10 cellular contexts compared by ENCODE assay signal in the genomic region with DNA sequence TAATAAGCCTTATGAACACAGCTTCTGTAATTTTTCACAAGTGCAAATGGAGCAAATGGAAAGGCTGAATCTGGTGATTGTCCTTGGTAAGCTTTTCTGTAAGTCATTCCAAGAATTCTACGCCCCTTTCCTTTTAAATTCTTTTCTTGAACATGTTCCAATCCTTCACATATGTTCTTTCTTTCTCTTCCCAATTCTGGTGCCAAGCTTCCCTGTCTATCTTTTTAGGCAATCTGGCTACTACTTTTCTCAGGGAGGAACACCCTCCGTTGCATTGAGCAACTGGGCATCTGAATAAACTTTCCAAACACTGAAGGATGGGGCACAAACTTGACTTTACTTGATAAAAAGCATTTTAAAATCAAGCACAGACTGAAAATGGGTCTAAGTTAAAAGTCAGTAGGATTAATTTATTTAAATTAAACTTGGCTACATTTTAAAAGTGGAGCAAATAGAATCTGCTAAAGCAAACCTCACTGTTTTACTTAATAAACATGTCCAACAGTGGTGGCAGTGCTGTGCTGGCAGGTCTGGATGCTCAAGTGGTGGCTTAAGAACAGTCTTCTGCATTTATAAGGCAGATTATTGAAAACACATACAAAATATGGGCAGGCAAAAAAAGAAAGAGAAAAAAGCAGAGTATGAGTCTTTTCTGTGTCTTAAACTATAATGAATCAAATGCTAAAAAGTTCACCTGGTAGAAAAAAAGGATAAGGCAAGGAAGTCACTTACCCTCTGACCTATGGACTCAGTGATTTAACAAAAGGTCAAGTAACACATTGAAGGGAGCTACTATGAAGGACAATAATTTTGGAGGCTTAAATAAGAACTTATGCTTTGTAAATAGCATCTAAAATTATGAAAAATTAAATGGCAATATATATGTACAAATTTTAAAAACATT. TPM values are rescaled to one million over a fixed set of nuclear protein-coding genes. Genes with fewer than 3 reads are reported as not detected.
A peak's percentile ranks its signal among the peaks of the same experiment; 100 is the strongest.
DNase-seq lines count a peak whose midpoint lies in the region; ATAC-seq, FAIRE-seq and TF ChIP-seq lines count a peak whose summit lies in the region.
"Had no signal": no experiment of that assay in that cellular context is flagged by ENCODE, and none has a peak within 500 bp of the region (broad histone marks: within the 10 kb centered on the region; RNA-seq: fewer than 3 reads in every experiment).

No MANE protein-coding gene starts in this region.

- no peak for TF ChIP-seq POLR2A in endothelial cell of umbilical vein (IDR thresholded peaks at IDR 0.05; ENCODE audit: low read depth, low read length)

- DNase-seq in EL (peak; percentile 41), PC-3 (no peak), endothelial cell of umbilical vein (ENCODE audit: low read depth, low spot score) (peak; percentile 65), progenitor cell of endocrine pancreas (ENCODE audit: low spot score, unreplicated experiment) (no peak), CD14-positive monocyte (ENCODE audit: low spot score) (no peak)
- no peak for DNase-seq in natural killer cell treated with Interleukin-12 subunit alpha and Interleukin-12 subunit beta and Interleukin-15 and Interleukin-18, amount 100 ng/mL, for 72 hours (ENCODE audit: low spot score)
- DNase-seq: activated CD4-positive, alpha-beta T cell treated with anti-CD3 and anti-CD28 coated beads, Interleukin-2, amount 50 U/mL, for 48 hours; NCI-H2081 treated with DMSO at 0.1 percent for 48 hours had no signal

- H3K27me3 Mint-ChIP-seq in progenitor cell of endocrine pancreas (no peaks in the 10 kb centered on the region), CD14-positive monocyte (ENCODE audit: low read depth in 3 of 3) (peaks cover 4 to 19% (median 9%) of the 10 kb centered on the region in 3 donors)
- no peaks in the 10 kb centered on the region for H3K27me3 Mint-ChIP-seq in stimulated activated memory B cell treated with anti-CD40 and anti-IgM and Interleukin-4, amounts not matched to agents 10 μg/mL and 1 μg/mL and 100 μg/mL, for 72 hours
- no peaks in the 10 kb centered on the region for H3K27me3 Mint-ChIP-seq in natural killer cell treated with Interleukin-12 subunit alpha and Interleukin-12 subunit beta and Interleukin-15 and Interleukin-18, amount 100 ng/mL, for 72 hours

- H3K27me3 ChIP-seq in PC-3 (ENCODE audit: low read length) (no peaks in the 10 kb centered on the region), endothelial cell of umbilical vein (ENCODE audit: control insufficient read depth in 2 of 2, insufficient read depth in 2 of 2, low read length in 2 of 2) (no peaks in the 10 kb centered on the region)

- H3K9me3 ChIP-seq in PC-3 (ENCODE audit: low read length) = no peaks in the 10 kb centered on the region
- H3K9me3 ChIP-seq in endothelial cell of umbilical vein (replicated peaks; ENCODE audit: control insufficient read depth, insufficient read depth, low read length) = no peaks in the 10 kb centered on the region

- H3K4me1 ChIP-seq in PC-3 (ENCODE audit: insufficient read depth, low read length) (peaks cover 41% of the 10 kb centered on the region), endothelial cell of umbilical vein (ENCODE audit: control insufficient read depth, extremely low read depth, insufficient read depth, low read length) (peaks cover 17% of the 10 kb centered on the region)

- dilution Hi-C loops in endothelial cell of umbilical vein (cut with MboI; ENCODE audit: extremely low pct_ligation_motif_present, low sequenced_read_pairs) = loop anchor here (25.0 kb wide), 1 partner anchor 381 kb away; no protein-coding TSS in a partner anchor

- H2AFZ ChIP-seq in PC-3 (ENCODE audit: low read length) (no peak overlapping the region), endothelial cell of umbilical vein (ENCODE audit: low read depth, low read length) (no peak overlapping the region)

- H3K36me3 ChIP-seq in PC-3 (ENCODE audit: low read depth, low read length) (peaks cover 22% of the 10 kb centered on the region), endothelial cell of umbilical vein (ENCODE audit: control insufficient read depth in 2 of 2, extremely low read depth in 1 of 2, insufficient read depth in 2 of 2, low read length in 2 of 2) (no peaks in the 10 kb centered on the region)

- TF ChIP-seq CTCF in PC-3 (conservative IDR thresholded peaks at IDR 0.05; ENCODE audit: low read depth, low read length) (no peak), endothelial cell of umbilical vein (IDR thresholded peaks at IDR 0.05; ENCODE audit: extremely low read depth in 1 of 2, insufficient read depth in 1 of 2, low read depth in 1 of 2, low read length in 2 of 2) (no peak), progenitor cell of endocrine pancreas (IDR thresholded peaks at IDR 0.05; ENCODE audit: unreplicated experiment) (no peak), CD14-positive monocyte (IDR thresholded peaks at IDR 0.05) (no peak)

- no peak for FAIRE-seq in endothelial cell of umbilical vein (lab: Jason Lieb, UNC)

- POLR2A ChIA-PET in PC-3 (lab: Charles Lee; ENCODE audit: unreplicated experiment) = no interaction called here
- POLR2A ChIA-PET in endothelial cell of umbilical vein (lab: Charles Lee) = no interaction called here

- H3K4me3 ChIP-seq in PC-3 (ENCODE audit: low read length) = peak overlapping the region; percentile 99; the same call in 1 of the 2 replicates
- no peak overlapping the region for H3K4me3 ChIP-seq in endothelial cell of umbilical vein (replicated peaks in 1 of 3; ENCODE audit: insufficient read depth in 1 of 3, low read depth in 1 of 3, low read length in 3 of 3)

- H3K9ac ChIP-seq in PC-3 (ENCODE audit: low read length) = no peak overlapping the region
- H3K9ac ChIP-seq in endothelial cell of umbilical vein (replicated peaks; ENCODE audit: extremely low read depth, insufficient read depth, low read length) = no peak overlapping the region

- H3K79me2 ChIP-seq in PC-3 (ENCODE audit: low read length) = peaks cover 98% of the 10 kb centered on the region
- peaks cover 81% of the 10 kb centered on the region for H3K79me2 ChIP-seq in endothelial cell of umbilical vein (ENCODE audit: control insufficient read depth, insufficient read depth, low read length)

- intact Hi-C loops in PC-3 (cut with micrococcal nuclease) (no loop called here), endothelial cell of umbilical vein (cut with micrococcal nuclease) (no loop called here), CD14-positive monocyte (cut with micrococcal nuclease) (loop anchor here in 1 of 2 donors (5.0 kb wide), 1 partner anchor 34 kb away; no protein-coding TSS in a partner anchor)

- H3K27ac Mint-ChIP-seq in progenitor cell of endocrine pancreas (peak overlapping the region; percentile 69), CD14-positive monocyte (peak overlapping the region in 3 of 7 donors; percentile 1 to 37 (median 34))
- H3K27ac Mint-ChIP-seq in stimulated activated memory B cell treated with anti-CD40 and anti-IgM and Interleukin-4, amounts not matched to agents 10 μg/mL and 1 μg/mL and 100 μg/mL, for 72 hours = no peak overlapping the region
- no peak overlapping the region for H3K27ac Mint-ChIP-seq in natural killer cell treated with Interleukin-12 subunit alpha and Interleukin-12 subunit beta and Interleukin-15 and Interleukin-18, amount 100 ng/mL, for 72 hours

- peak overlapping the region; percentile 97 for H3K4me2 ChIP-seq in PC-3 (ENCODE audit: low read length)
- H3K4me2 ChIP-seq in endothelial cell of umbilical vein (ENCODE audit: insufficient read depth, low read length) = no peak overlapping the region

- ATAC-seq in PC-3 (no peak), GM19463 (IDR thresholded peaks at IDR 0.05; ENCODE audit: unreplicated experiment) (no peak)
- no peak for ATAC-seq in stimulated activated memory B cell treated with anti-CD40 and anti-IgM and Interleukin-4, amounts not matched to agents 10 μg/mL and 1 μg/mL and 100 μg/mL, for 72 hours
- ATAC-seq in natural killer cell treated with Interleukin-12 subunit alpha and Interleukin-12 subunit beta and Interleukin-15 and Interleukin-18, amount 100 ng/mL, for 72 hours = no peak

- H3K4me3 Mint-ChIP-seq in progenitor cell of endocrine pancreas (ENCODE audit: low read depth) (peak overlapping the region; percentile 30), CD14-positive monocyte (peak overlapping the region in 1 of 2 donors; percentile 64)
- no peak overlapping the region for H3K4me3 Mint-ChIP-seq in stimulated activated memory B cell treated with anti-CD40 and anti-IgM and Interleukin-4, amounts not matched to agents 10 μg/mL and 1 μg/mL and 100 μg/mL, for 72 hours
- no peak overlapping the region for H3K4me3 Mint-ChIP-seq in natural killer cell treated with Interleukin-12 subunit alpha and Interleukin-12 subunit beta and Interleukin-15 and Interleukin-18, amount 100 ng/mL, for 72 hours

- H3K9me1 ChIP-seq in endothelial cell of umbilical vein (replicated peaks; ENCODE audit: control insufficient read depth, extremely low read depth, insufficient read depth, low read length) = no peaks in the 10 kb centered on the region

- H3K9me2 ChIP-seq in PC-3 (replicated peaks; ENCODE audit: low read length) = no peaks in the 10 kb centered on the region

- H4K20me1 ChIP-seq in PC-3 (ENCODE audit: low read length) (peaks cover 86% of the 10 kb centered on the region), endothelial cell of umbilical vein (replicated peaks; ENCODE audit: control insufficient read depth, extremely low read depth, insufficient read depth, low read length) (no peaks in the 10 kb centered on the region)

- H3K9me3 Mint-ChIP-seq in progenitor cell of endocrine pancreas (ENCODE audit: low read depth) (peaks cover 6% of the 10 kb centered on the region), CD14-positive monocyte (peaks cover 0 to 2% (median 0%) of the 10 kb centered on the region in 7 donors)
- H3K9me3 Mint-ChIP-seq in stimulated activated memory B cell treated with anti-CD40 and anti-IgM and Interleukin-4, amounts not matched to agents 10 μg/mL and 1 μg/mL and 100 μg/mL, for 72 hours = no peaks in the 10 kb centered on the region
- no peaks in the 10 kb centered on the region for H3K9me3 Mint-ChIP-seq in natural killer cell treated with Interleukin-12 subunit alpha and Interleukin-12 subunit beta and Interleukin-15 and Interleukin-18, amount 100 ng/mL, for 72 hours

- BruUV-seq in PC-3 (replicated peaks; lab: Mats Ljungman, UMichigan) (no TSS peak), endothelial cell of umbilical vein (replicated peaks; lab: Mats Ljungman, UMichigan) (no TSS peak)

- H3K27ac ChIP-seq in PC-3 (ENCODE audit: low read length) (no peak overlapping the region), endothelial cell of umbilical vein (ENCODE audit: insufficient read depth, low read depth, low read length) (no peak overlapping the region)

- H3F3A ChIP-seq in PC-3 (ENCODE audit: low read length, unreplicated experiment) = no peaks in the 10 kb centered on the region

- H3K4me1 Mint-ChIP-seq in progenitor cell of endocrine pancreas (ENCODE audit: low read depth) (peaks cover 64% of the 10 kb centered on the region), CD14-positive monocyte (peaks cover 57% of the 10 kb centered on the region)
- H3K4me1 Mint-ChIP-seq in stimulated activated memory B cell treated with anti-CD40 and anti-IgM and Interleukin-4, amounts not matched to agents 10 μg/mL and 1 μg/mL and 100 μg/mL, for 72 hours = peaks cover 40% of the 10 kb centered on the region
- peaks cover 53 to 60% of the 10 kb centered on the region in 2 donors for H3K4me1 Mint-ChIP-seq in natural killer cell treated with Interleukin-12 subunit alpha and Interleukin-12 subunit beta and Interleukin-15 and Interleukin-18, amount 100 ng/mL, for 72 hours (ENCODE audit: low read depth in 2 of 2)

- H3K36me3 Mint-ChIP-seq in progenitor cell of endocrine pancreas (ENCODE audit: insufficient read depth) (peaks cover 32% of the 10 kb centered on the region), CD14-positive monocyte (peaks cover 10 to 24% of the 10 kb centered on the region in 2 donors)
- peaks cover 19% of the 10 kb centered on the region for H3K36me3 Mint-ChIP-seq in stimulated activated memory B cell treated with anti-CD40 and anti-IgM and Interleukin-4, amounts not matched to agents 10 μg/mL and 1 μg/mL and 100 μg/mL, for 72 hours
- peaks cover 27% of the 10 kb centered on the region for H3K36me3 Mint-ChIP-seq in natural killer cell treated with Interleukin-12 subunit alpha and Interleukin-12 subunit beta and Interleukin-15 and Interleukin-18, amount 100 ng/mL, for 72 hours

- CTCF ChIA-PET in PC-3 (lab: Charles Lee) = no interaction called here
- CTCF ChIA-PET in endothelial cell of umbilical vein (lab: Charles Lee) = interaction anchor here (0.8 to 7.0 kb wide), 8 partner anchors 10 to 382 kb away, joined by 3 to 107 read pairs (median 5); no protein-coding TSS in a partner anchor

RNA-seq across cellular contexts. Expression of gene ELL2, which starts 5.4 kb away (rescaled TPM):
- 72.2 and 82.4 TPM in 2 replicates for total RNA-seq in PC-3 (2014; rRNA removed)
- 26.0 and 39.8 TPM in 2 replicates for total RNA-seq in endothelial cell of umbilical vein
- 6.1 and 6.8 TPM in 2 replicates for polyA plus RNA-seq in endothelial cell of umbilical vein
- 7.3 and 7.9 TPM in 2 replicates for polyA plus RNA-seq in endothelial cell of umbilical vein (2011; cell fraction: cytosol; rRNA removed)
- 27.6 and 29.9 TPM in 2 replicates for polyA plus RNA-seq in endothelial cell of umbilical vein (2011; cell fraction: nucleus; rRNA removed)
- 22.1 and 32.9 TPM in 2 replicates for polyA plus RNA-seq in endothelial cell of umbilical vein (2012)
- 24.6 and 41.9 TPM in 2 replicates for polyA minus RNA-seq in endothelial cell of umbilical vein
- 23.9 TPM for polyA minus RNA-seq in endothelial cell of umbilical vein (2011; cell fraction: cytosol; rRNA and poly(A)+ RNA removed)
- polyA minus RNA-seq in endothelial cell of umbilical vein (2011; cell fraction: nucleus; rRNA and poly(A)+ RNA removed) = 144 and 209 TPM in 2 replicates
- 124 and 145 TPM in 2 replicates for total RNA-seq in progenitor cell of endocrine pancreas
- 1 to 10 TPM; 3.1 to 5.8 TPM for polyA plus RNA-seq in CD14-positive monocyte
- 100 to 1,000 TPM; 110 to 200 TPM for total RNA-seq in natural killer cell treated with Interleukin-12 subunit alpha and Interleukin-12 subunit beta and Interleukin-15 and Interleukin-18, amount 100 ng/mL, for 72 hours

Comparison
In these comparisons a context has a peak if more than half of its experiments do, and no peak if none do; other contexts are left out.
1. DNase-seq: peak in EL (single experiment) and endothelial cell of umbilical vein (single experiment); none in PC-3 (single experiment), progenitor cell of endocrine pancreas (single experiment), CD14-positive monocyte (single experiment) and natural killer cell treated with Interleukin-12 subunit alpha and Interleukin-12 subunit beta and Interleukin-15 and Interleukin-18, amount 100 ng/mL, for 72 hours (single experiment).